In genomic region chr12:19772776-19773175, GRCh38 we compare ENCODE assay signal across 30 cellular contexts.
"Had no signal": no experiment of that assay in that cellular context is flagged by ENCODE, and none has a peak within 500 bp of the region (broad histone marks: within the 10 kb centered on the region; RNA-seq: fewer than 3 reads in every experiment).

No MANE protein-coding gene starts in this region.

- H3K9me3 ChIP-seq: left lung, lower lobe of right lung, pancreas, prostate gland, sigmoid colon, thyroid gland, upper lobe of right lung had no signal

- H3K9me3 Mint-ChIP-seq: immature natural killer cell had no signal

- DNase-seq: hypothalamus; immature natural killer cell; kidney; left colon; left lung; lower lobe of right lung; mammary epithelial cell; mesenchymal stem cell; naive thymus-derived CD8-positive, alpha-beta T cell; nucleus accumbens; pancreas; posterior cingulate gyrus; retina; right cardiac atrium; sigmoid colon; small intestine; stimulated activated CD4-positive, alpha-beta T cell treated with anti-CD3 and anti-CD28 coated beads, Interleukin-1b, Interleukin-23, amount 100 ng/mL, for 48 hours; stimulated activated CD4-positive, alpha-beta T cell treated with anti-CD3 and anti-CD28 coated beads, Interleukin-2, amount 100 ng/mL, for 48 hours; stimulated activated CD4-positive, alpha-beta T cell treated with anti-CD3 and anti-CD28 coated beads, Interleukin-4, amount 100 ng/mL, for 4 hours; stimulated activated CD8-positive, alpha-beta memory T cell treated with anti-CD3 and anti-CD28 coated beads, Interleukin-4, amount 100 ng/mL, for 48 hours; stimulated activated naive CD4-positive, alpha-beta T cell treated with Interleukin-2 at 50 U/mL for 16 hours; stimulated activated naive CD8-positive, alpha-beta T cell treated with anti-CD3 and anti-CD28 coated beads, Interleukin-15, amount 100 ng/mL, for 72 hours; substantia nigra; thyroid gland; trophoblast cell; upper lobe of right lung had no signal

- H3K4me1 Mint-ChIP-seq: immature natural killer cell; nephron; neural crest cell; stimulated activated memory B cell treated with anti-CD40 and anti-IgM and Interleukin-4, amounts not matched to agents 10 μg/mL and 1 μg/mL and 100 μg/mL, for 72 hours; stimulated activated naive CD8-positive, alpha-beta T cell treated with anti-CD3 and anti-CD28 coated beads, Interleukin-15, amount 100 ng/mL, for 72 hours had no signal

- H3K27ac Mint-ChIP-seq: immature natural killer cell; naive thymus-derived CD8-positive, alpha-beta T cell; nephron; stimulated activated memory B cell treated with anti-CD40 and anti-IgM and Interleukin-4, amounts not matched to agents 10 μg/mL and 1 μg/mL and 100 μg/mL, for 72 hours; stimulated activated naive CD8-positive, alpha-beta T cell treated with anti-CD3 and anti-CD28 coated beads, Interleukin-15, amount 100 ng/mL, for 72 hours had no signal

- H3K4me3 Mint-ChIP-seq: immature natural killer cell; naive thymus-derived CD8-positive, alpha-beta T cell; nephron; neural crest cell; stimulated activated memory B cell treated with anti-CD40 and anti-IgM and Interleukin-4, amounts not matched to agents 10 μg/mL and 1 μg/mL and 100 μg/mL, for 72 hours; stimulated activated naive CD8-positive, alpha-beta T cell treated with anti-CD3 and anti-CD28 coated beads, Interleukin-15, amount 100 ng/mL, for 72 hours had no signal

- H3K36me3 ChIP-seq: left lung, lower lobe of right lung, pancreas, prostate gland, sigmoid colon, thyroid gland, upper lobe of right lung had no signal

- ATAC-seq: left colon; left lung; lower lobe of right lung; naive thymus-derived CD8-positive, alpha-beta T cell; pancreas; stimulated activated memory B cell treated with anti-CD40 and anti-IgM and Interleukin-4, amounts not matched to agents 10 μg/mL and 1 μg/mL and 100 μg/mL, for 72 hours; stimulated activated naive CD8-positive, alpha-beta T cell treated with anti-CD3 and anti-CD28 coated beads, Interleukin-15, amount 100 ng/mL, for 72 hours; upper lobe of right lung had no signal

- H3K27ac ChIP-seq: left lung, lower lobe of right lung, pancreas, prostate gland, sigmoid colon, thyroid gland, upper lobe of right lung had no signal

- H3K27me3 Mint-ChIP-seq: naive thymus-derived CD8-positive, alpha-beta T cell; stimulated activated memory B cell treated with anti-CD40 and anti-IgM and Interleukin-4, amounts not matched to agents 10 μg/mL and 1 μg/mL and 100 μg/mL, for 72 hours had no signal

- H3K4me1 ChIP-seq: left lung, lower lobe of right lung, pancreas, prostate gland, thyroid gland, upper lobe of right lung had no signal

- H3K4me3 ChIP-seq: left lung, lower lobe of right lung, pancreas, prostate gland, sigmoid colon, thyroid gland, upper lobe of right lung had no signal

- H3K27me3 ChIP-seq: left lung, pancreas, sigmoid colon, thyroid gland, upper lobe of right lung had no signal

- H3K36me3 Mint-ChIP-seq: stimulated activated memory B cell treated with anti-CD40 and anti-IgM and Interleukin-4, amounts not matched to agents 10 μg/mL and 1 μg/mL and 100 μg/mL, for 72 hours had no signal
